24 cellular contexts compared by ENCODE assay signal in genomic region chr2:134999536-134999935, GRCh38. TPM values are rescaled to one million over a fixed set of nuclear protein-coding genes. Genes with fewer than 3 reads are reported as not detected.
"Had no signal": no experiment of that assay in that cellular context is flagged by ENCODE, and none has a peak within 500 bp of the region (broad histone marks: within the 10 kb centered on the region; RNA-seq: fewer than 3 reads in every experiment).

No MANE protein-coding gene starts in this region.

- H3K36me3 ChIP-seq: adrenal gland, colonic mucosa, gastrocnemius medialis, pancreas, right atrium auricular region, spleen, vagina had no signal

- H3K27ac Mint-ChIP-seq: activated naive CD8-positive, alpha-beta T cell; activated T-helper 17 cell treated with anti-CD3 and anti-CD28 coated beads, Interleukin-2, amount 50 U/mL, for 72 hours; effector memory CD8-positive, alpha-beta T cell; memory B cell; nephron progenitor cell; type B pancreatic cell; WTC11 had no signal

- DNase-seq: activated T-cell treated with anti-CD3 and anti-CD28 coated beads, Interleukin-2, amount 50 U/mL, for 1 hour; adrenal gland; colonic mucosa; dorsolateral prefrontal cortex; effector memory CD8-positive, alpha-beta T cell; gastrocnemius medialis; head of caudate nucleus; hypothalamus; nephron progenitor cell; pancreas; psoas muscle; spleen; stimulated activated CD4-positive, alpha-beta T cell treated with anti-CD3 and anti-CD28 coated beads, Interleukin-4, amount 100 ng/mL, for 1 hour; stimulated activated naive CD4-positive, alpha-beta T cell; testis had no signal

- H3K4me3 ChIP-seq: adrenal gland, colonic mucosa, dorsolateral prefrontal cortex, gastrocnemius medialis, pancreas, psoas muscle, right atrium auricular region, spleen, testis, vagina had no signal

- H3K27ac ChIP-seq: adrenal gland, colonic mucosa, dorsolateral prefrontal cortex, gastrocnemius medialis, pancreas, psoas muscle, right atrium auricular region, spleen, testis, vagina had no signal

- H3K27me3 ChIP-seq: adrenal gland, colonic mucosa, gastrocnemius medialis, pancreas, right atrium auricular region, testis, vagina had no signal

- H3K9me3 ChIP-seq: adrenal gland, colonic mucosa, gastrocnemius medialis, pancreas, psoas muscle, right atrium auricular region, spleen, testis, vagina had no signal

- H3K36me3 Mint-ChIP-seq: activated naive CD8-positive, alpha-beta T cell; memory B cell; type B pancreatic cell; WTC11 had no signal

- H3K4me1 ChIP-seq: colonic mucosa, pancreas, psoas muscle, testis, vagina had no signal

- H3K9me3 Mint-ChIP-seq: activated T-helper 17 cell treated with anti-CD3 and anti-CD28 coated beads, Interleukin-2, amount 50 U/mL, for 72 hours; effector memory CD8-positive, alpha-beta T cell; memory B cell; nephron progenitor cell; type B pancreatic cell; WTC11 had no signal

- H3K4me3 Mint-ChIP-seq: activated naive CD8-positive, alpha-beta T cell; activated T-helper 17 cell treated with anti-CD3 and anti-CD28 coated beads, Interleukin-2, amount 50 U/mL, for 72 hours; effector memory CD8-positive, alpha-beta T cell; memory B cell; nephron progenitor cell; type B pancreatic cell; WTC11 had no signal

- ATAC-seq: activated T-helper 17 cell treated with anti-CD3 and anti-CD28 coated beads, Interleukin-2, amount 50 U/mL, for 72 hours; effector memory CD8-positive, alpha-beta T cell; esophagus mucosa; gastrocnemius medialis; pancreas; psoas muscle had no signal

RNA-seq across cellular contexts. Expression of gene MAP3K19, which starts 47.7 kb away (rescaled TPM):
- polyA plus RNA-seq: adrenal gland, endothelial cell of umbilical vein, pancreas, psoas muscle, spleen had no signal
